In genomic region chr12:99137124-99137845, GRCh38 we compare ENCODE assay signal across 19 cellular contexts.
DNase-seq lines count a peak whose midpoint lies in the region; ATAC-seq and TF ChIP-seq lines count a peak whose summit lies in the region.
"Had no signal": no experiment of that assay in that cellular context is flagged by ENCODE, and none has a peak within 500 bp of the region (broad histone marks: within the 10 kb centered on the region; RNA-seq: fewer than 3 reads in every experiment).

No MANE protein-coding gene starts in this region.

- CTCF ChIA-PET in WTC11 (lab: Charles Lee): no interaction called here

- H3K4me1 ChIP-seq in upper lobe of right lung (no peaks in the 10 kb centered on the region), foreskin keratinocyte (no peaks in the 10 kb centered on the region)

- no peaks in the 10 kb centered on the region for H3K9me3 ChIP-seq in upper lobe of right lung

- no peak overlapping the region for H3K27ac ChIP-seq in upper lobe of right lung
- no peak overlapping the region for H3K27ac ChIP-seq in foreskin keratinocyte
- H3K27ac ChIP-seq: HL-60, KMS-11 had no signal

- ATAC-seq in WTC11 (peak; percentile 94), upper lobe of right lung (peak; percentile 19), foreskin keratinocyte (no peak), GM21717 (IDR thresholded peaks at IDR 0.05; ENCODE audit: unreplicated experiment) (no peak)
- ATAC-seq: CD8-positive, alpha-beta T cell; left ventricle myocardium superior; naive thymus-derived CD4-positive, alpha-beta T cell had no signal

- no peak overlapping the region for H3K27ac Mint-ChIP-seq in WTC11
- H3K27ac Mint-ChIP-seq: activated naive CD8-positive, alpha-beta T cell treated with anti-CD3 and anti-CD28 coated beads for 36 hours; CD8-positive, alpha-beta T cell; naive thymus-derived CD4-positive, alpha-beta T cell had no signal

- no peaks in the 10 kb centered on the region for H3K36me3 ChIP-seq in upper lobe of right lung

- POLR2A ChIA-PET in WTC11 (lab: Charles Lee): no interaction called here

- H3K4me1 Mint-ChIP-seq in WTC11: peaks cover 17% of the 10 kb centered on the region
- H3K4me1 Mint-ChIP-seq: activated naive CD8-positive, alpha-beta T cell treated with anti-CD3 and anti-CD28 coated beads for 36 hours had no signal

- intact Hi-C loops in upper lobe of right lung (cut with DNase I): no loop called here

- H3K36me3 Mint-ChIP-seq in WTC11: peaks cover 4% of the 10 kb centered on the region; the same call in 1 of the 2 replicates
- H3K36me3 Mint-ChIP-seq: activated naive CD8-positive, alpha-beta T cell treated with anti-CD3 and anti-CD28 coated beads for 36 hours; CD8-positive, alpha-beta T cell; naive thymus-derived CD4-positive, alpha-beta T cell had no signal

- peak; percentile 50 for DNase-seq in SIG-M5 treated with dmso at 0.1 percent for 504 hours (lab: John Stamatoyannopoulos, UW; ENCODE audit: unreplicated experiment)
- no peak for DNase-seq in SIG-M5 (lab: John Stamatoyannopoulos, UW)
- peak; percentile 36 for DNase-seq in KBM-7
- DNase-seq in WTC11 (ENCODE audit: low spot score): peak; percentile 14
- DNase-seq in upper lobe of right lung: no peak
- no peak for DNase-seq in effector CD8-positive, alpha-beta T cell (lab: John Stamatoyannopoulos, UW)
- DNase-seq in foreskin keratinocyte: no peak
- DNase-seq: activated CD4-positive, CD25-positive, alpha-beta regulatory T cell treated with anti-CD3 and anti-CD28 coated beads, Interleukin-2, amount 50 U/mL, for 72 hours; activated CD8-positive, alpha-beta memory T cell treated with anti-CD3 and anti-CD28 coated beads, Interleukin-2, amount 50 U/mL, for 4 hours; activated naive CD8-positive, alpha-beta T cell treated with anti-CD3 and anti-CD28 coated beads for 36 hours; CD8-positive, alpha-beta T cell; left ventricle myocardium superior; naive thymus-derived CD4-positive, alpha-beta T cell; NCI-H1436 treated with DMSO at 0.1 percent for 48 hours; NCI-H510A; RPMI8226 had no signal

- H3K27me3 Mint-ChIP-seq in WTC11 (ENCODE audit: low read depth): no peaks in the 10 kb centered on the region
- H3K27me3 Mint-ChIP-seq: activated naive CD8-positive, alpha-beta T cell treated with anti-CD3 and anti-CD28 coated beads for 36 hours; naive thymus-derived CD4-positive, alpha-beta T cell had no signal

- no peak overlapping the region for H3K4me3 Mint-ChIP-seq in WTC11
- H3K4me3 Mint-ChIP-seq: activated naive CD8-positive, alpha-beta T cell treated with anti-CD3 and anti-CD28 coated beads for 36 hours; CD8-positive, alpha-beta T cell; naive thymus-derived CD4-positive, alpha-beta T cell had no signal

- peaks cover 18% of the 10 kb centered on the region for H3K9me3 Mint-ChIP-seq in WTC11

- H3K27me3 ChIP-seq in upper lobe of right lung (no peaks in the 10 kb centered on the region), foreskin keratinocyte (no peaks in the 10 kb centered on the region)

- no peak for TF ChIP-seq CTCF in WTC11 (IDR thresholded peaks at IDR 0.05)
- TF ChIP-seq CTCF in upper lobe of right lung (IDR thresholded peaks at IDR 0.05): no peak
- TF ChIP-seq CTCF in foreskin keratinocyte (conservative IDR thresholded peaks at IDR 0.05): no peak

- in situ Hi-C loops in KBM-7 (cut with MboI; ENCODE audit: low pct_unique_long_range_greater_than_20kb, low sequenced_read_pairs): no loop called here

- no peak overlapping the region for H3K4me3 ChIP-seq in upper lobe of right lung

TF ChIP-seq in WTC11, 78 proteins besides CTCF, POLR2A, EP300 and RAD21 (continues in another document):
- TF ChIP-seq ZNF423 (CRISPR knock-in tag; IDR thresholded peaks at IDR 0.05): no peak
- TF ChIP-seq, protein P1, sequence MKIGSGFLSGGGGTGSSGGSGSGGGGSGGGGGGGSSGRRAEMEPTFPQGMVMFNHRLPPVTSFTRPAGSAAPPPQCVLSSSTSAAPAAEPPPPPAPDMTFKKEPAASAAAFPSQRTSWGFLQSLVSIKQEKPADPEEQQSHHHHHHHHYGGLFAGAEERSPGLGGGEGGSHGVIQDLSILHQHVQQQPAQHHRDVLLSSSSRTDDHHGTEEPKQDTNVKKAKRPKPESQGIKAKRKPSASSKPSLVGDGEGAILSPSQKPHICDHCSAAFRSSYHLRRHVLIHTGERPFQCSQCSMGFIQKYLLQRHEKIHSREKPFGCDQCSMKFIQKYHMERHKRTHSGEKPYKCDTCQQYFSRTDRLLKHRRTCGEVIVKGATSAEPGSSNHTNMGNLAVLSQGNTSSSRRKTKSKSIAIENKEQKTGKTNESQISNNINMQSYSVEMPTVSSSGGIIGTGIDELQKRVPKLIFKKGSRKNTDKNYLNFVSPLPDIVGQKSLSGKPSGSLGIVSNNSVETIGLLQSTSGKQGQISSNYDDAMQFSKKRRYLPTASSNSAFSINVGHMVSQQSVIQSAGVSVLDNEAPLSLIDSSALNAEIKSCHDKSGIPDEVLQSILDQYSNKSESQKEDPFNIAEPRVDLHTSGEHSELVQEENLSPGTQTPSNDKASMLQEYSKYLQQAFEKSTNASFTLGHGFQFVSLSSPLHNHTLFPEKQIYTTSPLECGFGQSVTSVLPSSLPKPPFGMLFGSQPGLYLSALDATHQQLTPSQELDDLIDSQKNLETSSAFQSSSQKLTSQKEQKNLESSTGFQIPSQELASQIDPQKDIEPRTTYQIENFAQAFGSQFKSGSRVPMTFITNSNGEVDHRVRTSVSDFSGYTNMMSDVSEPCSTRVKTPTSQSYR (CRISPR knock-in tag; IDR thresholded peaks at IDR 0.05): no peak
- TF ChIP-seq ZNF317 (CRISPR knock-in tag; IDR thresholded peaks at IDR 0.05; ENCODE audit: borderline replicate concordance, low read depth): no peak
- TF ChIP-seq, protein P2, sequence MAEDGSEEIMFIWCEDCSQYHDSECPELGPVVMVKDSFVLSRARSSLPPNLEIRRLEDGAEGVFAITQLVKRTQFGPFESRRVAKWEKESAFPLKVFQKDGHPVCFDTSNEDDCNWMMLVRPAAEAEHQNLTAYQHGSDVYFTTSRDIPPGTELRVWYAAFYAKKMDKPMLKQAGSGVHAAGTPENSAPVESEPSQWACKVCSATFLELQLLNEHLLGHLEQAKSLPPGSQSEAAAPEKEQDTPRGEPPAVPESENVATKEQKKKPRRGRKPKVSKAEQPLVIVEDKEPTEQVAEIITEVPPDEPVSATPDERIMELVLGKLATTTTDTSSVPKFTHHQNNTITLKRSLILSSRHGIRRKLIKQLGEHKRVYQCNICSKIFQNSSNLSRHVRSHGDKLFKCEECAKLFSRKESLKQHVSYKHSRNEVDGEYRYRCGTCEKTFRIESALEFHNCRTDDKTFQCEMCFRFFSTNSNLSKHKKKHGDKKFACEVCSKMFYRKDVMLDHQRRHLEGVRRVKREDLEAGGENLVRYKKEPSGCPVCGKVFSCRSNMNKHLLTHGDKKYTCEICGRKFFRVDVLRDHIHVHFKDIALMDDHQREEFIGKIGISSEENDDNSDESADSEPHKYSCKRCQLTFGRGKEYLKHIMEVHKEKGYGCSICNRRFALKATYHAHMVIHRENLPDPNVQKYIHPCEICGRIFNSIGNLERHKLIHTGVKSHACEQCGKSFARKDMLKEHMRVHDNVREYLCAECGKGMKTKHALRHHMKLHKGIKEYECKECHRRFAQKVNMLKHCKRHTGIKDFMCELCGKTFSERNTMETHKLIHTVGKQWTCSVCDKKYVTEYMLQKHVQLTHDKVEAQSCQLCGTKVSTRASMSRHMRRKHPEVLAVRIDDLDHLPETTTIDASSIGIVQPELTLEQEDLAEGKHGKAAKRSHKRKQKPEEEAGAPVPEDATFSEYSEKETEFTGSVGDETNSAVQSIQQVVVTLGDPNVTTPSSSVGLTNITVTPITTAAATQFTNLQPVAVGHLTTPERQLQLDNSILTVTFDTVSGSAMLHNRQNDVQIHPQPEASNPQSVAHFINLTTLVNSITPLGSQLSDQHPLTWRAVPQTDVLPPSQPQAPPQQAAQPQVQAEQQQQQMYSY (CRISPR knock-in tag; IDR thresholded peaks at IDR 0.05): no peak
- no peak for TF ChIP-seq ZNF671 (CRISPR knock-in tag; IDR thresholded peaks at IDR 0.05)
- TF ChIP-seq TCF7 (CRISPR knock-in tag; IDR thresholded peaks at IDR 0.05; ENCODE audit: low read depth): no peak
- no peak for TF ChIP-seq SMAD4 (CRISPR knock-in tag; IDR thresholded peaks at IDR 0.05)
- TF ChIP-seq CREB1 (CRISPR knock-in tag; IDR thresholded peaks at IDR 0.05): no peak
- TF ChIP-seq ATF3 (CRISPR knock-in tag; conservative IDR thresholded peaks at IDR 0.05): no peak
- TF ChIP-seq GRHL2 (CRISPR knock-in tag; IDR thresholded peaks at IDR 0.05; ENCODE audit: insufficient replicate concordance, severe bottlenecking): no peak
- TF ChIP-seq ZNF532 (CRISPR knock-in tag; IDR thresholded peaks at IDR 0.05; ENCODE audit: borderline replicate concordance): no peak

Comparison
In these comparisons a context has a peak if more than half of its experiments do, and no peak if none do; other contexts are left out.
1. DNase-seq: peak in SIG-M5 treated with dmso at 0.1 percent for 504 hours (single experiment), KBM-7 (single experiment) and WTC11 (single experiment); none in SIG-M5 (single experiment), upper lobe of right lung (single experiment), effector CD8-positive, alpha-beta T cell (single experiment) and foreskin keratinocyte (0 of 2).
2. ATAC-seq: peak in WTC11 (single experiment) and upper lobe of right lung (single experiment); none in foreskin keratinocyte (single experiment) and GM21717 (single experiment).